Comparison of ENCODE assay signal across 2 cellular contexts in the genomic region with DNA sequence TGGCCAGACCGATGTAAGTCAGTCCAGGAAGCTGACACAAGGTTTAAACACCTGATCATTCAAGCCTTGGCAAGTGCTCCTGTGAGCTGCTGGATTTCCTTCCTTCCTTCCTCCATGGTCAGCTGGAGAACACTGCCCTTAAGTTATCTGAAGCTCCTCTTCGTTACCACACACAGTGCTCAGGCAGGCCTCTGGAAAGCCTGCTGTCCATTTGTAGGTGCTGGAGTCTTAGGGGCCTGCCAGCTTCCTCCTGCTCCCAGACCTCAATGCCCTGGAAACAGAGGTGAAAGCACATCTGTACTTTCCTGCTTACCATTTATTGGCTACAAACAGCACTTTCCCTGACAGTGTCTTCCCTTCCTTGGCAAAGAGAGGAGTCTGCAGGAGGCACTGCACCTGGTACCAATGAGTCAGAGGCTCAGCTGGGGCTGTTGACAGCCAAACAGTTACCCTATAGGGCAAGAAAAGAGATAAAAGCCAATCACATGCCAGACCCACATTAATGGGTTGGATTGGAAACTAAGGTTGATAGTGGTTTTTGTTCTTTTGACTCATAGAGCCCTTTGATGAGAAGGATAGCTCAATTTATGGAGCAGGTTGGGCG.
TF ChIP-seq lines count a peak whose summit lies in the region.

No MANE protein-coding gene starts in this region.

TF ChIP-seq in liver, 16 proteins besides CTCF, POLR2A, EP300 and RAD21 (continued from another document):
- no peak for TF ChIP-seq HNF4G (IDR thresholded peaks at IDR 0.05)
TF ChIP-seq in liver: peak in this region for 1.

TF ChIP-seq in HepG2, 621 proteins besides CTCF, POLR2A, EP300 and RAD21 (continued from another document):
- TF ChIP-seq, protein P1, sequence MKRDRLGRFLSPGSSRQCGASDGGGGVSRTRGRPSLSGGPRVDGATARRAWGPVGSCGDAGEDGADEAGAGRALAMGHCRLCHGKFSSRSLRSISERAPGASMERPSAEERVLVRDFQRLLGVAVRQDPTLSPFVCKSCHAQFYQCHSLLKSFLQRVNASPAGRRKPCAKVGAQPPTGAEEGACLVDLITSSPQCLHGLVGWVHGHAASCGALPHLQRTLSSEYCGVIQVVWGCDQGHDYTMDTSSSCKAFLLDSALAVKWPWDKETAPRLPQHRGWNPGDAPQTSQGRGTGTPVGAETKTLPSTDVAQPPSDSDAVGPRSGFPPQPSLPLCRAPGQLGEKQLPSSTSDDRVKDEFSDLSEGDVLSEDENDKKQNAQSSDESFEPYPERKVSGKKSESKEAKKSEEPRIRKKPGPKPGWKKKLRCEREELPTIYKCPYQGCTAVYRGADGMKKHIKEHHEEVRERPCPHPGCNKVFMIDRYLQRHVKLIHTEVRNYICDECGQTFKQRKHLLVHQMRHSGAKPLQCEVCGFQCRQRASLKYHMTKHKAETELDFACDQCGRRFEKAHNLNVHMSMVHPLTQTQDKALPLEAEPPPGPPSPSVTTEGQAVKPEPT (CRISPR knock-in tag; IDR thresholded peaks at IDR 0.05; ENCODE audit: low read depth) = no peak
- TF ChIP-seq WIZ (CRISPR knock-in tag; IDR thresholded peaks at IDR 0.05) = no peak
- TF ChIP-seq, protein P2, sequence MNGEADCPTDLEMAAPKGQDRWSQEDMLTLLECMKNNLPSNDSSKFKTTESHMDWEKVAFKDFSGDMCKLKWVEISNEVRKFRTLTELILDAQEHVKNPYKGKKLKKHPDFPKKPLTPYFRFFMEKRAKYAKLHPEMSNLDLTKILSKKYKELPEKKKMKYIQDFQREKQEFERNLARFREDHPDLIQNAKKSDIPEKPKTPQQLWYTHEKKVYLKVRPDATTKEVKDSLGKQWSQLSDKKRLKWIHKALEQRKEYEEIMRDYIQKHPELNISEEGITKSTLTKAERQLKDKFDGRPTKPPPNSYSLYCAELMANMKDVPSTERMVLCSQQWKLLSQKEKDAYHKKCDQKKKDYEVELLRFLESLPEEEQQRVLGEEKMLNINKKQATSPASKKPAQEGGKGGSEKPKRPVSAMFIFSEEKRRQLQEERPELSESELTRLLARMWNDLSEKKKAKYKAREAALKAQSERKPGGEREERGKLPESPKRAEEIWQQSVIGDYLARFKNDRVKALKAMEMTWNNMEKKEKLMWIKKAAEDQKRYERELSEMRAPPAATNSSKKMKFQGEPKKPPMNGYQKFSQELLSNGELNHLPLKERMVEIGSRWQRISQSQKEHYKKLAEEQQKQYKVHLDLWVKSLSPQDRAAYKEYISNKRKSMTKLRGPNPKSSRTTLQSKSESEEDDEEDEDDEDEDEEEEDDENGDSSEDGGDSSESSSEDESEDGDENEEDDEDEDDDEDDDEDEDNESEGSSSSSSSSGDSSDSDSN (CRISPR knock-in tag; IDR thresholded peaks at IDR 0.05) = no peak
- TF ChIP-seq TCF7L2 (IDR thresholded peaks at IDR 0.05; ENCODE audit: low read depth, low read length) = no peak
- TF ChIP-seq SATB2 (CRISPR knock-in tag; IDR thresholded peaks at IDR 0.05) = no peak
- TF ChIP-seq ZNF260 (CRISPR knock-in tag; IDR thresholded peaks at IDR 0.05; ENCODE audit: borderline replicate concordance, low read depth) = no peak
- TF ChIP-seq, protein P3, sequence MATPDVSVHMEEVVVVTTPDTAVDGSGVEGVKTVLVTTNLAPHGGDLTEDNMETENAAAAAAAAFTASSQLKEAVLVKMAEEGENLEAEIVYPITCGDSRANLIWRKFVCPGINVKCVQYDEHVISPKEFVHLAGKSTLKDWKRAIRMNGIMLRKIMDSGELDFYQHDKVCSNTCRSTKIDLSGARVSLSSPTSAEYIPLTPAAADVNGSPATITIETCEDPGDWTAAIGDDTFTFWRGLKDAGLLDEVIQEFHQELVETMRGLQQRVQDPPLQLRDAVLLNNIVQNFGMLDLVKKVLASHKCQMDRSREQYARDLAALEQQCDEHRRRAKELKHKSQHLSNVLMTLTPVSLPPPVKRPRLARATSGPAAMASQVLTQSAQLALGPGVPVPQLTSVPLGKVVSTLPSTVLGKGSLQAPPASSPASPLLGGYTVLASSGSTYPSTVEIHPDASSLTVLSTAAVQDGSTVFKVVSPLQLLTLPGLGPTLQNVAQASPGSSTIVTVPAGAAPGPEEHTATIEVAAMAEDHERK (CRISPR knock-in tag; IDR thresholded peaks at IDR 0.05; ENCODE audit: low read depth) = no peak
TF ChIP-seq in HepG2: peak in this region for 0.
